1 cellular context compared by ENCODE assay signal in the genomic region with DNA sequence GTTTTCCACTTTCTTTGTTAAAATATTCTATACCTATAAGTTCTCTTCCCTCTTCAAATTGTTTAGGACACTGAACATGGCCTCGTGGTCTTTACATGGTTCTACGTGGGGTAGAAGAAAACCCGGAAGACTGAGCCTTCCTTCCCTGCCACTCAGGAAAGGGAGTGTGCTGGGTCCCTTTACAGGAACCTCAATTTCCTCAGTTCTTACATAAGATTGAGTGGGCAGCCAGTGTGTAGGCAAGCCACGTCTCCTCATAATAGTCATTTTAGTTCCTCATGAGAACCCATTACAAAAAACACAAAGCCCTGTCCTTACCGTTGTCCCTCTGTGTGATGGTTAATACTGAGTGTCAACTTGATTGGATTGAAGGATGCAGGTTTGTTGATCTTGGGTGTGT.
TF ChIP-seq lines count a peak whose summit lies in the region.

No MANE protein-coding gene starts in this region.

TF ChIP-seq in A549, 52 proteins besides CTCF, POLR2A, EP300 and RAD21 (continued from another document):
- TF ChIP-seq, protein P1, sequence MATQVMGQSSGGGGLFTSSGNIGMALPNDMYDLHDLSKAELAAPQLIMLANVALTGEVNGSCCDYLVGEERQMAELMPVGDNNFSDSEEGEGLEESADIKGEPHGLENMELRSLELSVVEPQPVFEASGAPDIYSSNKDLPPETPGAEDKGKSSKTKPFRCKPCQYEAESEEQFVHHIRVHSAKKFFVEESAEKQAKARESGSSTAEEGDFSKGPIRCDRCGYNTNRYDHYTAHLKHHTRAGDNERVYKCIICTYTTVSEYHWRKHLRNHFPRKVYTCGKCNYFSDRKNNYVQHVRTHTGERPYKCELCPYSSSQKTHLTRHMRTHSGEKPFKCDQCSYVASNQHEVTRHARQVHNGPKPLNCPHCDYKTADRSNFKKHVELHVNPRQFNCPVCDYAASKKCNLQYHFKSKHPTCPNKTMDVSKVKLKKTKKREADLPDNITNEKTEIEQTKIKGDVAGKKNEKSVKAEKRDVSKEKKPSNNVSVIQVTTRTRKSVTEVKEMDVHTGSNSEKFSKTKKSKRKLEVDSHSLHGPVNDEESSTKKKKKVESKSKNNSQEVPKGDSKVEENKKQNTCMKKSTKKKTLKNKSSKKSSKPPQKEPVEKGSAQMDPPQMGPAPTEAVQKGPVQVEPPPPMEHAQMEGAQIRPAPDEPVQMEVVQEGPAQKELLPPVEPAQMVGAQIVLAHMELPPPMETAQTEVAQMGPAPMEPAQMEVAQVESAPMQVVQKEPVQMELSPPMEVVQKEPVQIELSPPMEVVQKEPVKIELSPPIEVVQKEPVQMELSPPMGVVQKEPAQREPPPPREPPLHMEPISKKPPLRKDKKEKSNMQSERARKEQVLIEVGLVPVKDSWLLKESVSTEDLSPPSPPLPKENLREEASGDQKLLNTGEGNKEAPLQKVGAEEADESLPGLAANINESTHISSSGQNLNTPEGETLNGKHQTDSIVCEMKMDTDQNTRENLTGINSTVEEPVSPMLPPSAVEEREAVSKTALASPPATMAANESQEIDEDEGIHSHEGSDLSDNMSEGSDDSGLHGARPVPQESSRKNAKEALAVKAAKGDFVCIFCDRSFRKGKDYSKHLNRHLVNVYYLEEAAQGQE (IDR thresholded peaks at IDR 0.05) = no peak
- TF ChIP-seq HEYL (CRISPR knock-in tag; IDR thresholded peaks at IDR 0.05) = no peak
